20 cellular contexts compared by ENCODE assay signal in the genomic region with DNA sequence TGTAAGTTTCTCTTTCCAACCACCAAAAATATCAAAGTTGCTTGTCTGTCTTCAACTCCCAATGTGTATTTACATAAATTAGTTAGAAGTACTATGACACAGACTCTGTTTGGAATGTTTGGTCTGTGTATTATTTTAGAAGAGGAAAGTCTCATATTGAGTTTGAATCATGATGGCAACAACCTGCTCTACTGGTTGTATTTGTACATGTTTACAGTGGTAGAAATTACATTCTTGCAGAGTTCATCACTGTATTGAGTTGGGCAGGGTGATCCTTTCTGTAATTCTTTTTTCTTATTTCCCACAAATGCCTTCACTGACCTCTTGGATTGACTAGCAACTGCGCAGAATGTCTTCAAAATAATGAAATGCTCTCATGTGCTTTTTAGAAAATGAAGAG.
A peak's percentile ranks its signal among the peaks of the same experiment; 100 is the strongest.
DNase-seq lines count a peak whose midpoint lies in the region; ATAC-seq and TF ChIP-seq lines count a peak whose summit lies in the region.
"Had no signal": no experiment of that assay in that cellular context is flagged by ENCODE, and none has a peak within 500 bp of the region (broad histone marks: within the 10 kb centered on the region; RNA-seq: fewer than 3 reads in every experiment).

No MANE protein-coding gene starts in this region.

- intact Hi-C loops in esophagus squamous epithelium (cut with DNase I): no loop called here

- ATAC-seq in RWPE2 (ENCODE audit: low read depth) (peak; percentile 48; the same call in 1 of the 3 replicates), HG03378 (IDR thresholded peaks at IDR 0.05; ENCODE audit: unreplicated experiment) (no peak), GM19351 (IDR thresholded peaks at IDR 0.05; ENCODE audit: unreplicated experiment) (no peak)

- H3K36me3 ChIP-seq in RWPE2 (ENCODE audit: low read depth) (no peaks in the 10 kb centered on the region), esophagus squamous epithelium (no peaks in the 10 kb centered on the region)
- H3K36me3 ChIP-seq: BLaER1 treated with 17β-estradiol and CSF1 and Interleukin-3, amounts not matched to agents 10 nM and 100 nM had no signal

- no peak for TF ChIP-seq CTCF in RWPE2 (IDR thresholded peaks at IDR 0.05; ENCODE audit: poor library complexity, severe bottlenecking)
- TF ChIP-seq CTCF in esophagus squamous epithelium (IDR thresholded peaks at IDR 0.05): no peak

- H3K4me1 ChIP-seq in RWPE2 (ENCODE audit: insufficient read depth, poor library complexity, severe bottlenecking): no peaks in the 10 kb centered on the region
- H3K4me1 ChIP-seq in esophagus squamous epithelium: peaks cover 0 to 5% (median 0%) of the 10 kb centered on the region in 3 donors
- H3K4me1 ChIP-seq: BLaER1 treated with 17β-estradiol and CSF1 and Interleukin-3, amounts not matched to agents 10 nM and 100 nM; Caco-2 had no signal

- peak; percentile 11 for DNase-seq in DMS53 treated with DMSO at 0.1 percent for 48 hours (lab: John Stamatoyannopoulos, UW; ENCODE audit: unreplicated experiment)
- DNase-seq in RWPE2 (ENCODE audit: low spot score): no peak
- DNase-seq in esophagus squamous epithelium (lab: John Stamatoyannopoulos, UW): no peak
- peak; percentile 50 for DNase-seq in renal cortical epithelial cell (ENCODE audit: low read depth)
- no peak for DNase-seq in substantia nigra (lab: John Stamatoyannopoulos, UW)
- no peak for DNase-seq in activated CD4-positive, CD25-positive, alpha-beta regulatory T cell treated with anti-CD3 and anti-CD28 coated beads, Interleukin-2, amount 50 U/mL, for 72 hours
- DNase-seq: Caco-2; CD4-positive, alpha-beta memory T cell; GDM1; Karpas-422; NCI-H1694; NCI-H2081 treated with DMSO at 0.1 percent for 48 hours; NCI-H2171 treated with DMSO at 0.1 percent for 48 hours; NCI-H524 treated with DMSO at 0.1 percent for 48 hours; NCI-H82; Right ventricle myocardium superior had no signal

- H3K27me3 ChIP-seq in RWPE2 (ENCODE audit: insufficient read depth, poor library complexity, severe bottlenecking) (no peaks in the 10 kb centered on the region), esophagus squamous epithelium (no peaks in the 10 kb centered on the region)
- H3K27me3 ChIP-seq: BLaER1 treated with 17β-estradiol and CSF1 and Interleukin-3, amounts not matched to agents 10 nM and 100 nM had no signal

- TF ChIP-seq POLR2A in esophagus squamous epithelium (IDR thresholded peaks at IDR 0.05): no peak

- H3K9me3 ChIP-seq in RWPE2 (ENCODE audit: severe bottlenecking) (no peaks in the 10 kb centered on the region), esophagus squamous epithelium (no peaks in the 10 kb centered on the region)
- H3K9me3 ChIP-seq: BLaER1 treated with 17β-estradiol and CSF1 and Interleukin-3, amounts not matched to agents 10 nM and 100 nM; Caco-2 had no signal

- 85 to 95% methylated on average over 1 of the region's 1 CpG for WGBS in esophagus squamous epithelium, 2 donors

- H3K27ac ChIP-seq in RWPE2 (ENCODE audit: poor library complexity, severe bottlenecking): no peak overlapping the region
- peak overlapping the region in 3 of 4 donors; percentile 5 to 42 (median 29) for H3K27ac ChIP-seq in esophagus squamous epithelium
- no peak overlapping the region for H3K27ac ChIP-seq in substantia nigra (ENCODE audit: low read depth, low read length, poor library complexity, severe bottlenecking)
- H3K27ac ChIP-seq: BLaER1 treated with 17β-estradiol and CSF1 and Interleukin-3, amounts not matched to agents 10 nM and 100 nM; SK-N-MC had no signal

- no peak overlapping the region for H3K4me3 ChIP-seq in RWPE2 (ENCODE audit: severe bottlenecking)
- no peak overlapping the region for H3K4me3 ChIP-seq in esophagus squamous epithelium
- H3K4me3 ChIP-seq: BLaER1 treated with 17β-estradiol and CSF1 and Interleukin-3, amounts not matched to agents 10 nM and 100 nM; SK-N-MC had no signal

Comparison
In these comparisons a context has a peak if more than half of its experiments do, and no peak if none do; other contexts are left out.
1. DNase-seq: peak in DMS53 treated with DMSO at 0.1 percent for 48 hours (single experiment) and renal cortical epithelial cell (single experiment); none in RWPE2 (single experiment), esophagus squamous epithelium (single experiment), substantia nigra (0 of 49) and activated CD4-positive, CD25-positive, alpha-beta regulatory T cell treated with anti-CD3 and anti-CD28 coated beads, Interleukin-2, amount 50 U/mL, for 72 hours (single experiment).
2. H3K27ac ChIP-seq: peak in esophagus squamous epithelium (3 of 4); none in RWPE2 (single experiment) and substantia nigra (single experiment).